8 cellular contexts compared by ENCODE assay signal in genomic region chr6:109456283-109456583, GRCh38. TPM values are rescaled to one million over a fixed set of nuclear protein-coding genes. Genes with fewer than 3 reads are reported as not detected.
DNase-seq lines count a peak whose midpoint lies in the region; ATAC-seq and TF ChIP-seq lines count a peak whose summit lies in the region.

No MANE protein-coding gene starts in this region.

- H3K4me1 Mint-ChIP-seq in activated T-cell treated with anti-CD3 and anti-CD28 coated beads, Interleukin-2, amount 50 U/mL, for 4 hours (ENCODE audit: low read depth): peaks cover 65% of the 10 kb centered on the region
- peaks cover 23% of the 10 kb centered on the region for H3K4me1 Mint-ChIP-seq in type B pancreatic cell (ENCODE audit: unreplicated experiment)

- peak overlapping the region; percentile 36 for H4K8ac ChIP-seq in mesenchymal stem cell (ENCODE audit: low read length)

- H3K36me3 Mint-ChIP-seq in activated T-cell treated with anti-CD3 and anti-CD28 coated beads, Interleukin-2, amount 50 U/mL, for 4 hours (ENCODE audit: insufficient read depth): peaks cover 9% of the 10 kb centered on the region
- H3K36me3 Mint-ChIP-seq in type B pancreatic cell: peaks cover 3% of the 10 kb centered on the region

- H3K27me3 Mint-ChIP-seq in activated T-cell treated with anti-CD3 and anti-CD28 coated beads, Interleukin-2, amount 50 U/mL, for 4 hours (ENCODE audit: low read depth): no peaks in the 10 kb centered on the region
- H3K27me3 Mint-ChIP-seq in type B pancreatic cell: no peaks in the 10 kb centered on the region

- peak overlapping the region; percentile 86 for H3K9ac ChIP-seq in mesenchymal stem cell (ENCODE audit: low read length)

- peaks cover 28 to 30% of the 10 kb centered on the region in 2 experiments for H3K36me3 ChIP-seq in mesenchymal stem cell (ENCODE audit: control insufficient read depth in 1 of 2, insufficient read depth in 2 of 2, low read depth in 1 of 2, low read length in 2 of 2)

- peak overlapping the region; percentile 98 for H3K4me2 ChIP-seq in mesenchymal stem cell (ENCODE audit: low read length, poor library complexity, severe bottlenecking)

- no peaks in the 10 kb centered on the region for H3K9me3 ChIP-seq in mesenchymal stem cell (ENCODE audit: control insufficient read depth, low read length)

- no peaks in the 10 kb centered on the region for H3K9me3 Mint-ChIP-seq in activated T-cell treated with anti-CD3 and anti-CD28 coated beads, Interleukin-2, amount 50 U/mL, for 4 hours
- H3K9me3 Mint-ChIP-seq in type B pancreatic cell: no peaks in the 10 kb centered on the region

- TF ChIP-seq CTCF in type B pancreatic cell (conservative IDR thresholded peaks at IDR 0.05): no peak

- H4K91ac ChIP-seq in mesenchymal stem cell (ENCODE audit: low read length): peak overlapping the region; percentile 61

- peak overlapping the region; percentile 84 for H2BK15ac ChIP-seq in mesenchymal stem cell (ENCODE audit: low read depth, poor library complexity, severe bottlenecking)

- peak overlapping the region; percentile 47 to 72 for H3K4ac ChIP-seq in mesenchymal stem cell (ENCODE audit: low read depth in 1 of 2, low read length in 2 of 2)

- 9% methylated on average over 20 of the region's 20 CpGs for WGBS in mesenchymal stem cell

- no peak for DNase-seq in activated T-cell treated with anti-CD3 and anti-CD28 coated beads, Interleukin-2, amount 50 U/mL, for 4 hours
- DNase-seq in activated T-cell treated with anti-CD3 and anti-CD28 coated beads, Interleukin-2, amount 50 U/mL, for 48 hours: no peak
- DNase-seq in caudate nucleus (lab: John Stamatoyannopoulos, UW) (peak in 1 of 61 donors; percentile 28), mesenchymal stem cell (no peak), type B pancreatic cell (ENCODE audit: extremely low spot score, unreplicated experiment) (no peak), GM03348 (ENCODE audit: low spot score) (no peak)

- no peak overlapping the region for H3K14ac ChIP-seq in mesenchymal stem cell (ENCODE audit: low read length in 2 of 2)

- H3K4me3 Mint-ChIP-seq in activated T-cell treated with anti-CD3 and anti-CD28 coated beads, Interleukin-2, amount 50 U/mL, for 4 hours: peak overlapping the region; percentile 49
- H3K4me3 Mint-ChIP-seq in type B pancreatic cell: peak overlapping the region; percentile 83

- peak overlapping the region; percentile 85 for H3K27ac ChIP-seq in caudate nucleus (ENCODE audit: low read depth, low read length)
- no peak overlapping the region for H3K27ac ChIP-seq in mesenchymal stem cell (ENCODE audit: low read length, poor library complexity, severe bottlenecking)

- H2BK5ac ChIP-seq in mesenchymal stem cell (ENCODE audit: low read depth, low read length, poor library complexity, severe bottlenecking): no peak overlapping the region

- H2BK12ac ChIP-seq in mesenchymal stem cell (ENCODE audit: low read length in 2 of 2): peak overlapping the region; percentile 18 to 43

- H2AFZ ChIP-seq in mesenchymal stem cell (ENCODE audit: low read depth, low read length): peak overlapping the region; percentile 96

- H3K27ac Mint-ChIP-seq in type B pancreatic cell: peak overlapping the region; percentile 56

- H3K27me3 ChIP-seq in mesenchymal stem cell (ENCODE audit: control insufficient read depth in 1 of 2, insufficient read depth in 1 of 2, low read length in 2 of 2): no peaks in the 10 kb centered on the region

- H2BK120ac ChIP-seq in mesenchymal stem cell (ENCODE audit: low read depth, low read length): peak overlapping the region; percentile 57

- H3K18ac ChIP-seq in mesenchymal stem cell (ENCODE audit: low read depth in 1 of 2, low read length in 2 of 2): peak overlapping the region; percentile 87 to 90

- H2AK5ac ChIP-seq in mesenchymal stem cell (ENCODE audit: low read length, severe bottlenecking): no peak overlapping the region

- H3K4me1 ChIP-seq in mesenchymal stem cell (ENCODE audit: control insufficient read depth, insufficient read depth, low read depth, low read length): peaks cover 20% of the 10 kb centered on the region

- no peak for ATAC-seq in activated T-cell treated with anti-CD3 and anti-CD28 coated beads, Interleukin-2, amount 50 U/mL, for 4 hours
- no peak for ATAC-seq in HG02759 (IDR thresholded peaks at IDR 0.05; ENCODE audit: unreplicated experiment)
- no peak for ATAC-seq in GM18519 (IDR thresholded peaks at IDR 0.05; ENCODE audit: low FRiP score, unreplicated experiment)

- no peak overlapping the region for H3K23ac ChIP-seq in mesenchymal stem cell (ENCODE audit: low read length in 2 of 2)

- peak overlapping the region; percentile 95 for H3K4me3 ChIP-seq in mesenchymal stem cell (ENCODE audit: insufficient read depth in 1 of 2, low read depth in 1 of 2, low read length in 2 of 2)

- H3K79me1 ChIP-seq in mesenchymal stem cell (replicated peaks; ENCODE audit: low read length, poor library complexity, severe bottlenecking): peaks cover 27% of the 10 kb centered on the region

RNA-seq across cellular contexts. Expression of gene MICAL1, which starts 0.7 kb away (rescaled TPM):
- total RNA-seq in activated T-cell treated with anti-CD3 and anti-CD28 coated beads, Interleukin-2, amount 50 U/mL, for 4 hours: 10 to 100 TPM in 2 of 3 donors, 1 to 10 TPM in 1; 7.6 to 12.5 (median 12.4) TPM
- polyA plus RNA-seq in mesenchymal stem cell (2013, experiment 1 of 2): 25.7 TPM
- 24.6 TPM for polyA plus RNA-seq in mesenchymal stem cell (2013, experiment 2 of 2)
- total RNA-seq in type B pancreatic cell (ENCODE audit: low replicate concordance): 27.7 and 49.7 TPM in 2 replicates

RNA-seq across cellular contexts. Expression of gene SMPD2, which starts 15.7 kb away (rescaled TPM):
- total RNA-seq in activated T-cell treated with anti-CD3 and anti-CD28 coated beads, Interleukin-2, amount 50 U/mL, for 4 hours: 10 to 100 TPM; 12.5 to 19.4 (median 15.6) TPM
- polyA plus RNA-seq in mesenchymal stem cell (2013, experiment 1 of 2): 4.7 TPM
- polyA plus RNA-seq in mesenchymal stem cell (2013, experiment 2 of 2): 5.0 TPM
- total RNA-seq in type B pancreatic cell (ENCODE audit: low replicate concordance): 13.7 and 23.5 TPM in 2 replicates

RNA-seq across cellular contexts. Expression of gene PPIL6, which starts 15.8 kb away (rescaled TPM):
- under 1 TPM; 0.13 to 0.46 (median 0.27) TPM for total RNA-seq in activated T-cell treated with anti-CD3 and anti-CD28 coated beads, Interleukin-2, amount 50 U/mL, for 4 hours
- polyA plus RNA-seq in mesenchymal stem cell (2013, experiment 1 of 2): 0.73 TPM
- 0.45 TPM for polyA plus RNA-seq in mesenchymal stem cell (2013, experiment 2 of 2)
- total RNA-seq in type B pancreatic cell (ENCODE audit: low replicate concordance): 3.4 and 6.1 TPM in 2 replicates

RNA-seq across cellular contexts. Expression of gene ZBTB24, which starts 26.8 kb away (rescaled TPM):
- 10 to 100 TPM; 13.9 to 15.5 (median 14.8) TPM for total RNA-seq in activated T-cell treated with anti-CD3 and anti-CD28 coated beads, Interleukin-2, amount 50 U/mL, for 4 hours
- 3.7 TPM for polyA plus RNA-seq in mesenchymal stem cell (2013, experiment 1 of 2)
- polyA plus RNA-seq in mesenchymal stem cell (2013, experiment 2 of 2): 3.7 TPM
- total RNA-seq in type B pancreatic cell (ENCODE audit: low replicate concordance): 7.7 and 10.6 TPM in 2 replicates
